Comparison of ENCODE assay signal across 8 cellular contexts in the genomic region with DNA sequence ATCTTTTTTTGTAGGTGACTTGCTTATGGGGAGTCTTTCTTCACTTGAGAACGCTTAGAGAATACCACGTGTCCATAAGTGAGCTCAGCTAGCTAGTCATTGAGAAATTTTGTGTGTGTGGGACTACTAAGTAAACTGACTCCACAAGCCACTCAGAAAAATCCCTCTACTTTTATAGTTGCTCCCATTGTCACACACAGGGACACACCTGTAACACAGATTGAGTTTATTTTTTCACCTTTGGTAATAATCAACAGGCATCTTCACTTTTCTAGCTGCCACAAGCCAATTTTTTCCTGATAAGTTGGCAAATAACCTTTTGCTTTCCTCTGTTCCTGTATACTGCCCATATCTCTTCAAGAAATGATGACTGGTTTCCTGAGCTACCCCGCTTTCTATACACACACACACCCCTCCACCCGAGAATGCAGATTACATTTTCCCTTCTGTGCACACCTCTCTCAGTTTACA. TPM values are rescaled to one million over a fixed set of nuclear protein-coding genes. Genes with fewer than 3 reads are reported as not detected.
A peak's percentile ranks its signal among the peaks of the same experiment; 100 is the strongest.
DNase-seq lines count a peak whose midpoint lies in the region; ATAC-seq and TF ChIP-seq lines count a peak whose summit lies in the region.

No MANE protein-coding gene starts in this region.

- no TSS peak for BruUV-seq in mammary epithelial cell (replicated peaks; lab: Mats Ljungman, UMichigan)

- no peak for TF ChIP-seq CTCF in mammary epithelial cell (conservative IDR thresholded peaks at IDR 0.05 in 1 of 2, IDR thresholded peaks at IDR 0.05 in 1 of 2; ENCODE audit: extremely low read depth in 1 of 2, insufficient read depth in 1 of 2, low read depth in 1 of 2, low read length in 2 of 2)
- TF ChIP-seq CTCF in upper lobe of right lung (IDR thresholded peaks at IDR 0.05), result no peak

- H3K27me3 ChIP-seq in mammary epithelial cell (ENCODE audit: insufficient read depth, low read length), result no peaks in the 10 kb centered on the region
- H3K27me3 ChIP-seq in upper lobe of right lung, result no peaks in the 10 kb centered on the region

- H3K9me3 ChIP-seq in mammary epithelial cell (replicated peaks; ENCODE audit: insufficient read depth, low read length) (no peaks in the 10 kb centered on the region), upper lobe of right lung (no peaks in the 10 kb centered on the region)

- intact Hi-C loops in mammary epithelial cell (cut with micrococcal nuclease) (loop anchor here (5.0 kb wide), 1 partner anchor 445 kb away; no protein-coding TSS in a partner anchor), upper lobe of right lung (cut with DNase I) (loop anchor here (10.0 kb wide), 1 partner anchor 82 kb away; no protein-coding TSS in a partner anchor)

- H3K4me2 ChIP-seq in mammary epithelial cell (ENCODE audit: insufficient read depth, low read depth, low read length), result peak overlapping the region; percentile 86

- peak overlapping the region; percentile 94 for H3K9ac ChIP-seq in mammary epithelial cell (ENCODE audit: insufficient read depth, low read length)

- H3K4me1 ChIP-seq in mammary epithelial cell (ENCODE audit: insufficient read depth, low read length) (peaks cover 10% of the 10 kb centered on the region), upper lobe of right lung (peaks cover 31% of the 10 kb centered on the region)

- H3K4me3 ChIP-seq in mammary epithelial cell (replicated peaks in 1 of 3; ENCODE audit: insufficient read depth in 1 of 3, low read depth in 2 of 3, low read length in 3 of 3) (peak overlapping the region; percentile 73 to 93 (median 81)), upper lobe of right lung (peak overlapping the region; percentile 88)

- ATAC-seq in upper lobe of right lung (no peak), HG03442 (IDR thresholded peaks at IDR 0.05; ENCODE audit: unreplicated experiment) (no peak)

- in situ Hi-C loops in mammary epithelial cell (cut with MboI; ENCODE audit: low sequenced_read_pairs in 2 of 2), result loop anchor here (10.0 kb wide), 1 partner anchor 82 kb away; no protein-coding TSS in a partner anchor

- H3K36me3 ChIP-seq in mammary epithelial cell (ENCODE audit: insufficient read depth, low read length) (peaks cover 17% of the 10 kb centered on the region), upper lobe of right lung (no peaks in the 10 kb centered on the region)

- peaks cover 20% of the 10 kb centered on the region for H4K20me1 ChIP-seq in mammary epithelial cell (ENCODE audit: insufficient read depth, low read length)

- CTCF ChIA-PET in mammary epithelial cell (lab: Charles Lee; ENCODE audit: low non-redundant PET), result interaction anchor here (0.6 to 1.0 kb wide), 4 partner anchors 60 to 173 kb away, joined by 4 to 5 read pairs (median 5); no protein-coding TSS in a partner anchor

- peak overlapping the region; percentile 85 for H3K27ac ChIP-seq in mammary epithelial cell (ENCODE audit: insufficient read depth, low read depth, low read length)
- H3K27ac ChIP-seq in upper lobe of right lung, result no peak overlapping the region

- no peak overlapping the region for H2AFZ ChIP-seq in mammary epithelial cell (ENCODE audit: low read depth, low read length)

- DNase-seq in stimulated activated CD4-positive, alpha-beta T cell treated with anti-CD3 and anti-CD28 coated beads, Interleukin-15, amount 100 ng/mL, for 24 hours, result peak; percentile 24
- no peak for DNase-seq in stimulated activated CD4-positive, alpha-beta T cell treated with anti-CD3 and anti-CD28 coated beads, Interleukin-2, amount 100 ng/mL, for 48 hours
- DNase-seq in NOMO-1 treated with DMSO at 0.1 percent for 48 hours (lab: John Stamatoyannopoulos, UW; ENCODE audit: unreplicated experiment) (peak; percentile 65), mammary epithelial cell (peak; percentile 67), lung microvascular endothelial cell (ENCODE audit: low read depth in 2 of 2) (peak; percentile 28 to 70), upper lobe of right lung (no peak), iPS-NIHi7 (ENCODE audit: extremely low spot score) (no peak)

- WGBS in mammary epithelial cell (ENCODE audit: low coverage, missing lambda C conversion rate), result 1% methylated on average over 4 of the region's 4 CpGs

- dilution Hi-C loops in mammary epithelial cell (cut with HindIII; ENCODE audit: low sequenced_read_pairs), result no loop called here

- H3K79me2 ChIP-seq in mammary epithelial cell (ENCODE audit: insufficient read depth, low read length), result peaks cover 89% of the 10 kb centered on the region

RNA-seq across cellular contexts. Expression of gene TSC22D2, which starts 4.5 kb away (rescaled TPM):
- total RNA-seq in mammary epithelial cell (10 to 100 TPM; 16.3 to 38.8 TPM), lung microvascular endothelial cell (3.7 and 5.8 TPM in 2 replicates), upper lobe of right lung (29.2 TPM)
- polyA plus RNA-seq in mammary epithelial cell, result 8.3 TPM
- 34.7 TPM for polyA minus RNA-seq in mammary epithelial cell

Comparison
In these comparisons a context has a peak if more than half of its experiments do, and no peak if none do; other contexts are left out.
1. DNase-seq: peak in stimulated activated CD4-positive, alpha-beta T cell treated with anti-CD3 and anti-CD28 coated beads, Interleukin-15, amount 100 ng/mL, for 24 hours (single experiment), NOMO-1 treated with DMSO at 0.1 percent for 48 hours (single experiment), mammary epithelial cell (single experiment) and lung microvascular endothelial cell (2 of 2); none in stimulated activated CD4-positive, alpha-beta T cell treated with anti-CD3 and anti-CD28 coated beads, Interleukin-2, amount 100 ng/mL, for 48 hours (0 of 2), upper lobe of right lung (single experiment) and iPS-NIHi7 (single experiment).